In the genomic region with DNA sequence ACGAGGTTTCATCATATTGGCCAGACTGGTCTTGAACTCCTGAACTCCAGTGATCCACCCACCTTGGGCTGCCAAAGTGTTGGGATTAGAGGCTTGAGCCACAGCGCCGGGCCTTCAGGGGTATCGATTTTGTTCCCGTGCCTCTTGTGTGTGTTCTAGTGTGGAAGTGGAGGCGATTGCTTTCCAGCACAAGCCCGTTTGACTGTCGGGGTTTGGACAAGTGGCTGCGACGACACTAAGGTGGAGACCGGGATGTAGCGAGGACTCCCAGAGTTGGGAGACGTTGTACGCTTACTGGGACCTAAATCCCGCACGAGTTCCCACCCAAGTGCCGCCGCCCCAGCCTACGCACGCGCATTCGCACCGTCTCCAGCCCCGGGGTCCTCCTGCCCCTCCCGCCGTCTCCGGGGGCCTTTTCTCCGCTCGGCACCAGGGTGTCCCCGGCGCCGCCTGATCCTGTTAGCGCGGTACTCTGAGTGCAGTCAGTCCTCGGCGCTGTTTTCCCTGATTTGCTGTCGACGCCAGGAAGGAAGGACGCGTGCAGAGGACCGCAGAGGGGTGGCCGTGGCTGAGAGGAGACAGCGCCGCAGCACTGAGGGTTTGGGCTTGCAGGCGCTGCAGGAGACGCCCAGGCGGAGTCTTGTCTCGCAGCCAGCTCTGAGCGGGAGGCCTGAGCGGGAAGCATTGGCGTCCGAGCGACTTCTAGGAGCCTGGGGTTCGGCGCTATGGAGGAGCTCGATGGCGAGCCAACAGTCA, we compare ENCODE assay signal across 1 cellular context.
TF ChIP-seq lines count a peak whose summit lies in the region.

A gene with protein sequence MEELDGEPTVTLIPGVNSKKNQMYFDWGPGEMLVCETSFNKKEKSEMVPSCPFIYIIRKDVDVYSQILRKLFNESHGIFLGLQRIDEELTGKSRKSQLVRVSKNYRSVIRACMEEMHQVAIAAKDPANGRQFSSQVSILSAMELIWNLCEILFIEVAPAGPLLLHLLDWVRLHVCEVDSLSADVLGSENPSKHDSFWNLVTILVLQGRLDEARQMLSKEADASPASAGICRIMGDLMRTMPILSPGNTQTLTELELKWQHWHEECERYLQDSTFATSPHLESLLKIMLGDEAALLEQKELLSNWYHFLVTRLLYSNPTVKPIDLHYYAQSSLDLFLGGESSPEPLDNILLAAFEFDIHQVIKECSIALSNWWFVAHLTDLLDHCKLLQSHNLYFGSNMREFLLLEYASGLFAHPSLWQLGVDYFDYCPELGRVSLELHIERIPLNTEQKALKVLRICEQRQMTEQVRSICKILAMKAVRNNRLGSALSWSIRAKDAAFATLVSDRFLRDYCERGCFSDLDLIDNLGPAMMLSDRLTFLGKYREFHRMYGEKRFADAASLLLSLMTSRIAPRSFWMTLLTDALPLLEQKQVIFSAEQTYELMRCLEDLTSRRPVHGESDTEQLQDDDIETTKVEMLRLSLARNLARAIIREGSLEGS (plus strand): TSS at position 643 of the 756 bp plus-strand sequence. CDS start 83 bp downstream, at position 726.

TF ChIP-seq in SK-N-SH treated with all-trans-retinoic acid at 6 μM for 48 hours, 23 proteins besides CTCF, POLR2A, EP300 and RAD21 (continued from another document):
- TF ChIP-seq, protein P1, sequence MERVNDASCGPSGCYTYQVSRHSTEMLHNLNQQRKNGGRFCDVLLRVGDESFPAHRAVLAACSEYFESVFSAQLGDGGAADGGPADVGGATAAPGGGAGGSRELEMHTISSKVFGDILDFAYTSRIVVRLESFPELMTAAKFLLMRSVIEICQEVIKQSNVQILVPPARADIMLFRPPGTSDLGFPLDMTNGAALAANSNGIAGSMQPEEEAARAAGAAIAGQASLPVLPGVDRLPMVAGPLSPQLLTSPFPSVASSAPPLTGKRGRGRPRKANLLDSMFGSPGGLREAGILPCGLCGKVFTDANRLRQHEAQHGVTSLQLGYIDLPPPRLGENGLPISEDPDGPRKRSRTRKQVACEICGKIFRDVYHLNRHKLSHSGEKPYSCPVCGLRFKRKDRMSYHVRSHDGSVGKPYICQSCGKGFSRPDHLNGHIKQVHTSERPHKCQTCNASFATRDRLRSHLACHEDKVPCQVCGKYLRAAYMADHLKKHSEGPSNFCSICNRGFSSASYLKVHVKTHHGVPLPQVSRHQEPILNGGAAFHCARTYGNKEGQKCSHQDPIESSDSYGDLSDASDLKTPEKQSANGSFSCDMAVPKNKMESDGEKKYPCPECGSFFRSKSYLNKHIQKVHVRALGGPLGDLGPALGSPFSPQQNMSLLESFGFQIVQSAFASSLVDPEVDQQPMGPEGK (CRISPR knock-in tag; IDR thresholded peaks at IDR 0.05; ENCODE audit: borderline replicate concordance): no peak
- TF ChIP-seq ZNF565 (CRISPR knock-in tag; conservative IDR thresholded peaks at IDR 0.05; ENCODE audit: low read depth) (no peak), ZFP3 (CRISPR knock-in tag; IDR thresholded peaks at IDR 0.05) (no peak)
